7 cellular contexts compared by ENCODE assay signal in genomic region chr5:74575741-74576538, GRCh38.
DNase-seq lines count a peak whose midpoint lies in the region; ATAC-seq and TF ChIP-seq lines count a peak whose summit lies in the region.

No MANE protein-coding gene starts in this region.

- H3K4me1 Mint-ChIP-seq in T-helper 1 cell treated with Interleukin-12 subunit alpha and Interleukin-12 subunit beta and Interleukin-4 antibody, amounts not matched to agents 30 μg/mL and 1 μg/mL, for 36 hours (ENCODE audit: low read depth) = peaks cover 35% of the 10 kb centered on the region

- H3K27me3 Mint-ChIP-seq in T-helper 1 cell treated with Interleukin-12 subunit alpha and Interleukin-12 subunit beta and Interleukin-4 antibody, amounts not matched to agents 30 μg/mL and 1 μg/mL, for 36 hours (ENCODE audit: low read depth) = peaks cover 7% of the 10 kb centered on the region

- POLR2A ChIA-PET in HCT116 (lab: Charles Lee) = interaction anchor here (0.7 to 1.2 kb wide), 2 partner anchors 12 to 66 kb away, joined by 3 read pairs; no protein-coding TSS in a partner anchor

- no peak for TF ChIP-seq POLR2A in HCT116 (IDR thresholded peaks at IDR 0.05; ENCODE audit: borderline replicate concordance, extremely low read depth, insufficient read depth, insufficient read length)

- H3K79me2 ChIP-seq in HCT116 (ENCODE audit: insufficient read depth, low read length) = no peaks in the 10 kb centered on the region

- peaks cover 3% of the 10 kb centered on the region for H3K9me3 Mint-ChIP-seq in T-helper 1 cell treated with Interleukin-12 subunit alpha and Interleukin-12 subunit beta and Interleukin-4 antibody, amounts not matched to agents 30 μg/mL and 1 μg/mL, for 36 hours

- H3K27ac Mint-ChIP-seq in T-helper 1 cell treated with Interleukin-12 subunit alpha and Interleukin-12 subunit beta and Interleukin-4 antibody, amounts not matched to agents 30 μg/mL and 1 μg/mL, for 36 hours = peak overlapping the region; percentile 68

- ATAC-seq in HCT116 (peak; percentile 62), HG03460 (IDR thresholded peaks at IDR 0.05; ENCODE audit: unreplicated experiment) (no peak)

- CTCF ChIA-PET in HCT116 (lab: Charles Lee) = no interaction called here

- peaks cover 16 to 18% of the 10 kb centered on the region in 2 experiments for H3K4me1 ChIP-seq in HCT116 (ENCODE audit: control insufficient read depth in 1 of 2, insufficient read depth in 2 of 2, low read length in 2 of 2)

- intact Hi-C loops in HCT116 (cut with micrococcal nuclease) = no loop called here

- H3K4me3 Mint-ChIP-seq in T-helper 1 cell treated with Interleukin-12 subunit alpha and Interleukin-12 subunit beta and Interleukin-4 antibody, amounts not matched to agents 30 μg/mL and 1 μg/mL, for 36 hours = peak overlapping the region; percentile 23

- BruUV-seq in HCT116 (replicated peaks; lab: Mats Ljungman, UMichigan) = no TSS peak

- RAD21 ChIA-PET in HCT116 (lab: Charles Lee; ENCODE audit: low non-redundant PET in 1 of 2, low total read pairs in 2 of 2, uncharacterized antibody in 2 of 2, unreplicated experiment in 2 of 2) = no interaction called here

- no peak for TF ChIP-seq RAD21 in HCT116 (IDR thresholded peaks at IDR 0.05; ENCODE audit: low read depth)

- H3K4me2 ChIP-seq in HCT116 (ENCODE audit: low read length) = peak overlapping the region; percentile 43

- no peaks in the 10 kb centered on the region for H3K9me2 ChIP-seq in HCT116 (ENCODE audit: insufficient read depth)

- H3K36me3 Mint-ChIP-seq in T-helper 1 cell treated with Interleukin-12 subunit alpha and Interleukin-12 subunit beta and Interleukin-4 antibody, amounts not matched to agents 30 μg/mL and 1 μg/mL, for 36 hours (ENCODE audit: low read depth) = peaks cover under 1% of the 10 kb centered on the region

- no peak overlapping the region for H3K9ac ChIP-seq in HCT116 (ENCODE audit: low read length)

- H2AFZ ChIP-seq in HCT116 (ENCODE audit: low read depth, low read length, poor library complexity, severe bottlenecking) = peak overlapping the region; percentile 94

- DNase-seq in HCT116 (ENCODE audit: low read depth, low spot score) (no peak), fibroblast of the aortic adventitia (ENCODE audit: low read depth) (peak; percentile 76), NOMO-1 treated with dmso at 0.1 percent for 144 hours (lab: John Stamatoyannopoulos, UW; ENCODE audit: unreplicated experiment) (no peak), NK-92 (lab: John Stamatoyannopoulos, UW; ENCODE audit: unreplicated experiment) (no peak)
- peak; percentile 3 for DNase-seq in stimulated activated CD4-positive, alpha-beta T cell treated with anti-CD3 and anti-CD28 coated beads, Interleukin-2, amount 100 ng/mL, for 4 hours (ENCODE audit: low read depth)

- H3K9me3 ChIP-seq in HCT116 (ENCODE audit: control insufficient read depth in 1 of 2, insufficient read depth in 1 of 2, low read depth in 1 of 2, low read length in 2 of 2) = no peaks in the 10 kb centered on the region

- TF ChIP-seq CTCF in HCT116 (IDR thresholded peaks at IDR 0.05 in 2 of 3, conservative IDR thresholded peaks at IDR 0.05 in 1 of 3; ENCODE audit: borderline replicate concordance in 1 of 3, insufficient read depth in 1 of 3, low read depth in 2 of 3, low read length in 2 of 3) = no peak
- TF ChIP-seq CTCF in fibroblast of the aortic adventitia (IDR thresholded peaks at IDR 0.05; ENCODE audit: insufficient read depth, low read length) = no peak

- H3K36me3 ChIP-seq in HCT116 (ENCODE audit: control insufficient read depth in 1 of 2, insufficient read depth in 2 of 2, low read length in 2 of 2) = no peaks in the 10 kb centered on the region

- H3K27me3 ChIP-seq in HCT116 (ENCODE audit: insufficient read depth, low read length) = no peaks in the 10 kb centered on the region

- no peaks in the 10 kb centered on the region for H4K20me1 ChIP-seq in HCT116 (ENCODE audit: insufficient read depth)

- H3K4me3 ChIP-seq in HCT116 (replicated peaks in 1 of 2; ENCODE audit: low read depth in 1 of 2, low read length in 2 of 2) = no peak overlapping the region
- H3K4me3 ChIP-seq in fibroblast of the aortic adventitia (ENCODE audit: low read depth, low read length) = no peak overlapping the region

- H3K27ac ChIP-seq in HCT116 (ENCODE audit: low read depth, low read length) = no peak overlapping the region

TF ChIP-seq in HCT116, 20 proteins besides CTCF, POLR2A, EP300 and RAD21:
- TF ChIP-seq ELF1 (IDR thresholded peaks at IDR 0.05; ENCODE audit: borderline replicate concordance, low read depth) (no peak), MAX (IDR thresholded peaks at IDR 0.05) (peak; percentile 41; the same call in 1 of the 2 replicates), ZNF274 (IDR thresholded peaks at IDR 0.05; ENCODE audit: low read depth, low read length) (no peak), JUND (IDR thresholded peaks at IDR 0.05) (peak; percentile 60; the same call in 1 of the 2 replicates), YY1 (IDR thresholded peaks at IDR 0.05; ENCODE audit: extremely low read depth, insufficient replicate concordance, low read depth, low read length) (no peak), FOSL1 (IDR thresholded peaks at IDR 0.05; ENCODE audit: low read depth) (peak; percentile 54; the same call in 1 of the 2 replicates)
TF ChIP-seq in HCT116: peak in this region for 3.

Comparison
In these comparisons a context has a peak if more than half of its experiments do, and no peak if none do; other contexts are left out.
1. DNase-seq: peak in fibroblast of the aortic adventitia (single experiment) and stimulated activated CD4-positive, alpha-beta T cell treated with anti-CD3 and anti-CD28 coated beads, Interleukin-2, amount 100 ng/mL, for 4 hours (single experiment); none in HCT116 (single experiment), NOMO-1 treated with dmso at 0.1 percent for 144 hours (single experiment) and NK-92 (single experiment).